Comparison of ENCODE assay signal across 12 cellular contexts in genomic region chr9:75108571-75108970, GRCh38. TPM values are rescaled to one million over a fixed set of nuclear protein-coding genes. Genes with fewer than 3 reads are reported as not detected.
DNase-seq lines count a peak whose midpoint lies in the region; ATAC-seq, FAIRE-seq and TF ChIP-seq lines count a peak whose summit lies in the region.
"Had no signal": no experiment of that assay in that cellular context is flagged by ENCODE, and none has a peak within 500 bp of the region (broad histone marks: within the 10 kb centered on the region; RNA-seq: fewer than 3 reads in every experiment).

No MANE protein-coding gene starts in this region.

- no peak for FAIRE-seq in HepG2 (lab: Jason Lieb, UNC)

- WGBS in liver, result 71% methylated on average over 4 of the region's 4 CpGs
- WGBS in HepG2 (ENCODE audit: low lambda C conversion rate), result 98% methylated on average over 4 of the region's 4 CpGs

- CTCF ChIA-PET in HepG2 (lab: Yijun Ruan, JAX; ENCODE audit: low intra/inter-chr PET ratio, low total read pairs), result no interaction called here

- no peak overlapping the region for H3K4me2 ChIP-seq in HepG2 (ENCODE audit: low read depth, low read length)

- ATAC-seq in HepG2 (no peak), left lobe of liver (peak; percentile 60), GM18519 (IDR thresholded peaks at IDR 0.05; ENCODE audit: low FRiP score, unreplicated experiment) (no peak), GM21528 (IDR thresholded peaks at IDR 0.05; ENCODE audit: low FRiP score, unreplicated experiment) (no peak)

- peaks cover 0 to 19% (median 2%) of the 10 kb centered on the region in 4 donors for H3K4me1 ChIP-seq in liver (ENCODE audit: control insufficient read depth in 4 of 4, insufficient read depth in 4 of 4, low read length in 3 of 4)
- peaks cover 12% of the 10 kb centered on the region for H3K4me1 ChIP-seq in HepG2 (ENCODE audit: insufficient read depth, low read length)

- H3K4me3 ChIP-seq in liver (ENCODE audit: low read depth in 1 of 3, low read length in 3 of 3) (no peak overlapping the region), HepG2 (replicated peaks in 1 of 3; ENCODE audit: insufficient read depth in 1 of 3, low read depth in 2 of 3, low read length in 3 of 3) (no peak overlapping the region), brain microvascular endothelial cell (ENCODE audit: low read depth, low read length) (no peak overlapping the region)
- H3K4me3 ChIP-seq: BLaER1 treated with 17β-estradiol and CSF1 and Interleukin-3, amounts not matched to agents 10 nM and 100 nM had no signal

- H3K9ac ChIP-seq in liver (ENCODE audit: low read depth in 1 of 2, low read length in 2 of 2) (no peak overlapping the region), HepG2 (ENCODE audit: insufficient read depth, low read depth, low read length) (no peak overlapping the region)
- H3K9ac ChIP-seq: BLaER1 treated with 17β-estradiol and CSF1 and Interleukin-3, amounts not matched to agents 10 nM and 100 nM had no signal

- TF ChIP-seq POLR2A in HepG2 (IDR thresholded peaks at IDR 0.05; ENCODE audit: insufficient read depth in 1 of 2, low read depth in 2 of 2, low read length in 2 of 2), result no peak

- TF ChIP-seq RAD21 in liver (IDR thresholded peaks at IDR 0.05), result no peak
- no peak for TF ChIP-seq RAD21 in HepG2 (CRISPR knock-in tag; IDR thresholded peaks at IDR 0.05)

- DNase-seq in HepG2 (ENCODE audit: low spot score), result no peak
- peak; percentile 82 for DNase-seq in brain microvascular endothelial cell
- no peak for DNase-seq in left lobe of liver (ENCODE audit: low spot score)
- DNase-seq in NCI-H1417 treated with DMSO at 0.1 percent for 48 hours (lab: John Stamatoyannopoulos, UW), result no peak
- no peak for DNase-seq in COLO668 (lab: John Stamatoyannopoulos, UW; ENCODE audit: unreplicated experiment)
- DNase-seq: activated T-cell treated with anti-CD3 and anti-CD28 coated beads, Interleukin-2, amount 50 U/mL, for 72 hours; NCI-H510A treated with DMSO at 0.1 percent for 48 hours; stimulated activated CD4-positive, alpha-beta T cell treated with anti-CD3 and anti-CD28 coated beads, Interleukin-4, amount 100 ng/mL, for 4 hours had no signal

- H3K79me2 ChIP-seq in HepG2 (ENCODE audit: insufficient read depth, low read length), result peaks cover 3% of the 10 kb centered on the region

- in situ Hi-C loops in HepG2 (cut with HindIII; ENCODE audit: extremely low pct_ligation_motif_present, low pct_unique_long_range_greater_than_20kb) (no loop called here), brain microvascular endothelial cell (cut with HindIII; ENCODE audit: low pct_ligation_motif_present, low sequenced_read_pairs) (no loop called here)

- TF ChIP-seq EP300 in HepG2 (IDR thresholded peaks at IDR 0.05; ENCODE audit: low read depth in 2 of 2, low read length in 2 of 2) (no peak), HepG2 (CRISPR knock-in tag; IDR thresholded peaks at IDR 0.05; ENCODE audit: borderline replicate concordance) (no peak)

- BruUV-seq in HepG2 (replicated peaks; lab: Mats Ljungman, UMichigan), result no TSS peak

- POLR2A ChIA-PET in HepG2 (lab: Yijun Ruan, JAX), result no interaction called here

- no peaks in the 10 kb centered on the region for H4K20me1 ChIP-seq in HepG2 (ENCODE audit: insufficient read depth, low read length)

- no peak overlapping the region for H2AFZ ChIP-seq in HepG2 (ENCODE audit: low read length)

- H3K27ac ChIP-seq in liver (ENCODE audit: low read depth in 1 of 2, low read length in 2 of 2) (peak overlapping the region in 1 of 2 donors; percentile 39), HepG2 (ENCODE audit: extremely low read length, insufficient read depth, low read length) (no peak overlapping the region), brain microvascular endothelial cell (peak overlapping the region; percentile 48)
- H3K27ac ChIP-seq: BLaER1 treated with 17β-estradiol and CSF1 and Interleukin-3, amounts not matched to agents 10 nM and 100 nM had no signal

- TF ChIP-seq CTCF in liver (IDR thresholded peaks at IDR 0.05; ENCODE audit: low read depth, low read length, missing input control) (no peak), HepG2 (CRISPR knock-in tag; IDR thresholded peaks at IDR 0.05) (no peak), brain microvascular endothelial cell (IDR thresholded peaks at IDR 0.05; ENCODE audit: low read depth, low read length, missing control alignments) (no peak)

- H3K27me3 ChIP-seq in liver (ENCODE audit: control insufficient read depth in 4 of 4, insufficient read depth in 4 of 4, low read length in 3 of 4), result no peaks in the 10 kb centered on the region
- no peaks in the 10 kb centered on the region for H3K27me3 ChIP-seq in HepG2 (ENCODE audit: control insufficient read depth in 1 of 2, insufficient read depth in 2 of 2, low read length in 2 of 2)
- no peaks in the 10 kb centered on the region for H3K27me3 ChIP-seq in brain microvascular endothelial cell (replicated peaks)
- H3K27me3 ChIP-seq: BLaER1 treated with 17β-estradiol and CSF1 and Interleukin-3, amounts not matched to agents 10 nM and 100 nM had no signal

- no peaks in the 10 kb centered on the region for H3K36me3 ChIP-seq in liver (ENCODE audit: control insufficient read depth in 4 of 4, insufficient read depth in 3 of 4, low read depth in 1 of 4, low read length in 3 of 4)
- H3K36me3 ChIP-seq in HepG2 (replicated peaks in 1 of 2; ENCODE audit: control insufficient read depth in 1 of 2, insufficient read depth in 2 of 2, low read length in 2 of 2), result no peaks in the 10 kb centered on the region
- no peaks in the 10 kb centered on the region for H3K36me3 ChIP-seq in brain microvascular endothelial cell (replicated peaks)

- intact Hi-C loops in HepG2 (cut with micrococcal nuclease; ENCODE audit: unreplicated experiment), result no loop called here

- H3K9me3 ChIP-seq in liver (ENCODE audit: control insufficient read depth in 4 of 4, low read length in 3 of 4) (no peaks in the 10 kb centered on the region), HepG2 (ENCODE audit: low read length) (no peaks in the 10 kb centered on the region)
- H3K9me3 ChIP-seq: BLaER1 treated with 17β-estradiol and CSF1 and Interleukin-3, amounts not matched to agents 10 nM and 100 nM had no signal

TF ChIP-seq in liver, 16 proteins besides CTCF, POLR2A, EP300 and RAD21:
- TF ChIP-seq TAF1 (conservative IDR thresholded peaks at IDR 0.05), result no peak
- TF ChIP-seq GABPA (IDR thresholded peaks at IDR 0.05 in 1 of 2, conservative IDR thresholded peaks at IDR 0.05 in 1 of 2), result peak; percentile 34 to 43

RNA-seq across cellular contexts. Expression of gene OSTF1, which starts 20.3 kb away (rescaled TPM):
- 10 to 100 TPM; 26.9 to 29.7 TPM for total RNA-seq in liver
- polyA plus RNA-seq in liver, result 10 to 100 TPM; 19.8 to 26.9 TPM
- 39.0 and 54.5 TPM in 2 replicates for total RNA-seq in HepG2 (2016; rRNA removed; fragmentation: Illumina TruSeq; extraction: Trizol)
- total RNA-seq in HepG2 (2016; cell fraction: cytosol; rRNA removed; fragmentation: Illumina TruSeq; extraction: Trizol; ENCODE audit: low read depth), result 14.7 and 17.1 TPM in 2 replicates
- total RNA-seq in HepG2 (2016; cell fraction: insoluble cytoplasmic fraction; rRNA removed; fragmentation: Illumina TruSeq; extraction: Trizol), result 40.7 and 55.2 TPM in 2 replicates
- 23.8 and 26.2 TPM in 2 replicates for total RNA-seq in HepG2 (2016; cell fraction: membrane; rRNA removed; fragmentation: Illumina TruSeq; extraction: Trizol)
- 18.2 and 18.7 TPM in 2 replicates for total RNA-seq in HepG2 (2016; cell fraction: nucleus; rRNA removed; fragmentation: Illumina TruSeq; extraction: Trizol)
- 13.8 and 16.8 TPM in 2 replicates for polyA plus RNA-seq in HepG2 (2011; rRNA removed)
- 11.2 and 14.1 TPM in 2 replicates for polyA plus RNA-seq in HepG2 (2011; cell fraction: cytosol; rRNA removed)
- 3.5 and 4.2 TPM in 2 replicates for polyA plus RNA-seq in HepG2 (2011; cell fraction: nucleus; rRNA removed)
- 28.8 and 31.6 TPM in 2 replicates for polyA plus RNA-seq in HepG2 (2012)
- 12.9 and 16.0 TPM in 2 replicates for polyA plus RNA-seq in HepG2 (2016; cell fraction: cytosol; fragmentation: Illumina TruSeq; extraction: Trizol; ENCODE audit: low read depth)
- 49.4 and 55.6 TPM in 2 replicates for polyA plus RNA-seq in HepG2 (2016; cell fraction: insoluble cytoplasmic fraction; fragmentation: Illumina TruSeq; extraction: Trizol; ENCODE audit: low read depth)
- polyA plus RNA-seq in HepG2 (2016; cell fraction: membrane; fragmentation: Illumina TruSeq; extraction: Trizol; ENCODE audit: low read depth), result 16.3 and 17.4 TPM in 2 replicates
- polyA plus RNA-seq in HepG2 (2016; cell fraction: nucleus; fragmentation: Illumina TruSeq; extraction: Trizol; ENCODE audit: insufficient read depth, low read depth), result 19.4 and 21.6 TPM in 2 replicates
- polyA minus RNA-seq in HepG2 (2011; rRNA and poly(A)+ RNA removed; ENCODE audit: low replicate concordance), result 3.2 and 10.4 TPM in 2 replicates
- 17.8 and 18.6 TPM in 2 replicates for polyA minus RNA-seq in HepG2 (2011; cell fraction: cytosol; rRNA and poly(A)+ RNA removed)
- 13.4 and 14.0 TPM in 2 replicates for polyA minus RNA-seq in HepG2 (2011; cell fraction: nucleus; rRNA and poly(A)+ RNA removed)
- total RNA-seq in left lobe of liver, result 25.7 TPM

RNA-seq across cellular contexts. Expression of gene NMRK1, which starts 20.6 kb away (rescaled TPM):
- total RNA-seq in liver (10 to 100 TPM in 1 of 2 donors, 1 to 10 TPM in 1; 6.8 to 17.7 TPM), HepG2 (2016; rRNA removed; fragmentation: Illumina TruSeq; extraction: Trizol) (9.1 and 10.2 TPM in 2 replicates), left lobe of liver (32.9 TPM)
- polyA plus RNA-seq in liver (10 to 100 TPM; 14.2 to 32.2 TPM), HepG2 (2011; rRNA removed) (12.9 and 13.5 TPM in 2 replicates)
- total RNA-seq in HepG2 (2016; cell fraction: cytosol; rRNA removed; fragmentation: Illumina TruSeq; extraction: Trizol; ENCODE audit: low read depth), result 5.0 and 8.8 TPM in 2 replicates
- 8.8 and 10.5 TPM in 2 replicates for total RNA-seq in HepG2 (2016; cell fraction: insoluble cytoplasmic fraction; rRNA removed; fragmentation: Illumina TruSeq; extraction: Trizol)
- 8.3 and 10.7 TPM in 2 replicates for total RNA-seq in HepG2 (2016; cell fraction: membrane; rRNA removed; fragmentation: Illumina TruSeq; extraction: Trizol)
- total RNA-seq in HepG2 (2016; cell fraction: nucleus; rRNA removed; fragmentation: Illumina TruSeq; extraction: Trizol), result 5.9 and 6.9 TPM in 2 replicates
- polyA plus RNA-seq in HepG2 (2011; cell fraction: cytosol; rRNA removed), result 4.2 and 6.9 TPM in 2 replicates
- polyA plus RNA-seq in HepG2 (2011; cell fraction: nucleus; rRNA removed), result 11.8 and 15.2 TPM in 2 replicates
- polyA plus RNA-seq in HepG2 (2012), result 11.8 and 14.6 TPM in 2 replicates
- polyA plus RNA-seq in HepG2 (2016; cell fraction: cytosol; fragmentation: Illumina TruSeq; extraction: Trizol; ENCODE audit: low read depth), result 7.0 and 8.7 TPM in 2 replicates
- polyA plus RNA-seq in HepG2 (2016; cell fraction: insoluble cytoplasmic fraction; fragmentation: Illumina TruSeq; extraction: Trizol; ENCODE audit: low read depth), result 10.0 and 11.0 TPM in 2 replicates
- 7.3 and 7.9 TPM in 2 replicates for polyA plus RNA-seq in HepG2 (2016; cell fraction: membrane; fragmentation: Illumina TruSeq; extraction: Trizol; ENCODE audit: low read depth)
- polyA plus RNA-seq in HepG2 (2016; cell fraction: nucleus; fragmentation: Illumina TruSeq; extraction: Trizol; ENCODE audit: insufficient read depth, low read depth), result 10.7 and 12.0 TPM in 2 replicates
- polyA minus RNA-seq in HepG2 (2011; rRNA and poly(A)+ RNA removed; ENCODE audit: low replicate concordance), result 1.8 and 4.3 TPM in 2 replicates
- 1.9 and 2.1 TPM in 2 replicates for polyA minus RNA-seq in HepG2 (2011; cell fraction: cytosol; rRNA and poly(A)+ RNA removed)
- polyA minus RNA-seq in HepG2 (2011; cell fraction: nucleus; rRNA and poly(A)+ RNA removed), result 12.6 and 12.9 TPM in 2 replicates
